In the genomic region with DNA sequence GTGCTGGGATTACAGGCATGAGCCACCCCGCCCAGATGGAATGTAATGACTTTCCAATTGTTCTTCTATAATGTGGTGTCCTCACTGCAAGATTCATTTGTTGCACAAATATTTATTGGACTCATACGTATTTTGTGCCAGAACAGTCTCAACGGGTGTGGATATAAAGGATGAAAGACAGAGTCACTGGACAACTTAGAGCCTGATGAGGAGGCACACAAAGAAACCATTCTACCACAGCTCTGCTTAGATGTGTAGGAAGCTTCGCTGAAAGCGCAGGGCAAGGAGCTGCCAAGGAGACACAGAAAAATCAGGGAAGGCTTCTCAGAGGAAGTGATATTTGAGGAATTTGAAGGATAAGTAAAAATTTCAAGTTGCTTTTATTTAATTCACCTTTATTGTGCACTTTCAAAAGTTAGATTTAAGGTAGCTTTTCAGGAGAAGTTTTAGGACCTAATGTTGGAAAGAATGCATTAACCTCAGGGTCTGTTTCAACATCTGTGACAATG, we compare ENCODE assay signal across 33 cellular contexts. TPM values are rescaled to one million over a fixed set of nuclear protein-coding genes. Genes with fewer than 3 reads are reported as not detected.
"Had no signal": no experiment of that assay in that cellular context is flagged by ENCODE, and none has a peak within 500 bp of the region (broad histone marks: within the 10 kb centered on the region; RNA-seq: fewer than 3 reads in every experiment).

No MANE protein-coding gene starts in this region.

- H3K4me3 ChIP-seq: adrenal gland, body of pancreas, breast epithelium had no signal

- H3K27me3 ChIP-seq: body of pancreas had no signal

- DNase-seq: activated B cell treated with CpG ODN at 0.5 μM for 24 hours; activated CD4-positive, alpha-beta memory T cell treated with anti-CD3 and anti-CD28 coated beads for 36 hours; activated CD4-positive, alpha-beta T cell treated with anti-CD3 and anti-CD28 coated beads for 4 hours; activated CD4-positive, alpha-beta T cell treated with anti-CD3 and anti-CD28 coated beads, Interleukin-2, amount 10 ng/mL, durations not matched to agents 24 days and 14 days; activated CD4-positive, alpha-beta T cell treated with anti-CD3 and anti-CD28 coated beads, Interleukin-2, amount 50 U/mL, for 1 hour; activated CD4-positive, alpha-beta T cell treated with anti-CD3 and anti-CD28 coated beads, Interleukin-2, amount 50 U/mL, for 4 hours; activated CD4-positive, CD25-positive, alpha-beta regulatory T cell treated with anti-CD3 and anti-CD28 coated beads, Interleukin-2, amount 50 U/mL, for 72 hours; activated CD8-positive, alpha-beta memory T cell treated with anti-CD3 and anti-CD28 coated beads, Interleukin-2, amount 50 U/mL, for 4 hours; activated CD8-positive, alpha-beta T cell treated with anti-CD3 and anti-CD28 coated beads for 36 hours; activated effector memory CD4-positive, alpha-beta T cell treated with anti-CD3 and anti-CD28 coated beads, Interleukin-2, amount 50 U/mL, for 16 hours; activated gamma-delta T cell treated with Interleukin-2 at 50 U/mL for 16 hours; activated naive CD4-positive, alpha-beta T cell; activated naive CD4-positive, alpha-beta T cell treated with anti-CD3 and anti-CD28 coated beads for 36 hours; activated naive CD4-positive, alpha-beta T cell treated with anti-CD3 and anti-CD28 coated beads, Interleukin-2, amount 50 U/mL, for 16 hours; activated naive CD8-positive, alpha-beta T cell treated with anti-CD3 and anti-CD28 coated beads for 36 hours; activated T-cell treated with anti-CD3 and anti-CD28 coated beads for 4 hours; activated T-cell treated with anti-CD3 and anti-CD28 coated beads, Interleukin-2, amount 50 U/mL, for 1 hour; activated T-cell treated with anti-CD3 and anti-CD28 coated beads, Interleukin-2, amount 50 U/mL, for 4 hours; activated T-cell treated with anti-CD3 and anti-CD28 coated beads, Interleukin-2, amount 50 U/mL, for 72 hours; adrenal gland; amniotic stem cell; aorta; body of pancreas; brain microvascular endothelial cell; central memory CD4-positive, alpha-beta T cell; T-helper 2 cell; T-helper 9 cell had no signal

- ATAC-seq: activated CD8-positive, alpha-beta T cell treated with anti-CD3 and anti-CD28 coated beads for 36 hours; activated naive CD4-positive, alpha-beta T cell treated with anti-CD3 and anti-CD28 coated beads, Interleukin-2, amount 50 U/mL, for 72 hours; activated T-cell treated with anti-CD3 and anti-CD28 coated beads, Interleukin-2, amount 50 U/mL, for 4 hours; activated T-cell treated with anti-CD3 and anti-CD28 coated beads, Interleukin-2, amount 50 U/mL, for 72 hours; activated T-helper 17 cell treated with anti-CD3 and anti-CD28 coated beads, Interleukin-2, amount 50 U/mL, for 72 hours; body of pancreas had no signal

- H3K27ac ChIP-seq: adrenal gland, body of pancreas, brain microvascular endothelial cell, breast epithelium, VCaP had no signal

- H3K36me3 ChIP-seq: adrenal gland, brain microvascular endothelial cell, breast epithelium had no signal

- FAIRE-seq: astrocyte, TTC549 had no signal

- H3K9me3 ChIP-seq: adrenal gland, body of pancreas, breast epithelium had no signal

RNA-seq across cellular contexts. Expression of gene STON2, which starts 41.6 kb away (rescaled TPM):
- total RNA-seq: activated B cell treated with CpG ODN at 0.5 μM for 24 hours had no signal
